ENCODE assay signal across 8 cellular contexts in genomic region chr10:124743188-124744046, GRCh38. TPM values are rescaled to one million over a fixed set of nuclear protein-coding genes. Genes with fewer than 3 reads are reported as not detected.
DNase-seq lines count a peak whose midpoint lies in the region; ATAC-seq and TF ChIP-seq lines count a peak whose summit lies in the region.

No MANE protein-coding gene starts in this region.

- no peaks in the 10 kb centered on the region for H3K9me3 Mint-ChIP-seq in activated naive CD4-positive, alpha-beta T cell treated with anti-CD3 and anti-CD28 coated beads, Interleukin-2, amount 10 ng/mL, durations not matched to agents 7 days and 5 days

- no peak for TF ChIP-seq CTCF in Loucy (conservative IDR thresholded peaks at IDR 0.05; ENCODE audit: low read length)
- TF ChIP-seq CTCF in cardiac muscle cell (IDR thresholded peaks at IDR 0.05; ENCODE audit: low read depth, low read length), result no peak
- no peak for TF ChIP-seq CTCF in prostate gland (IDR thresholded peaks at IDR 0.05)

- CTCF ChIA-PET in activated naive CD4-positive, alpha-beta T cell treated with anti-CD3 and anti-CD28 coated beads, Interleukin-2, amount 10 ng/mL, durations not matched to agents 7 days and 5 days (lab: Charles Lee), result interaction anchor here (0.6 to 4.6 kb wide), 7 partner anchors 9 to 95 kb away, joined by 3 to 60 read pairs (median 4); no protein-coding TSS in a partner anchor

- peak overlapping the region; percentile 94 for H3K27ac Mint-ChIP-seq in activated naive CD4-positive, alpha-beta T cell treated with anti-CD3 and anti-CD28 coated beads, Interleukin-2, amount 10 ng/mL, durations not matched to agents 7 days and 5 days

- peaks cover 28% of the 10 kb centered on the region for H3K36me3 Mint-ChIP-seq in activated naive CD4-positive, alpha-beta T cell treated with anti-CD3 and anti-CD28 coated beads, Interleukin-2, amount 10 ng/mL, durations not matched to agents 7 days and 5 days

- H3K27me3 Mint-ChIP-seq in activated naive CD4-positive, alpha-beta T cell treated with anti-CD3 and anti-CD28 coated beads, Interleukin-2, amount 10 ng/mL, durations not matched to agents 7 days and 5 days, result peaks cover 14% of the 10 kb centered on the region

- ATAC-seq in GM19324 (IDR thresholded peaks at IDR 0.05; ENCODE audit: low FRiP score, unreplicated experiment), result peak; percentile 24

- H3K9me2 ChIP-seq in Loucy (replicated peaks; ENCODE audit: low read depth, low read length), result no peaks in the 10 kb centered on the region

- peaks cover 5% of the 10 kb centered on the region; the same call in 1 of the 2 replicates for H3F3A ChIP-seq in Loucy (ENCODE audit: low read depth)

- under 1% methylated on average over 75 of the region's 89 CpGs for WGBS in prostate gland

- peak overlapping the region; percentile 95 for H3K9ac ChIP-seq in Loucy (ENCODE audit: low read depth, low read length, poor library complexity, severe bottlenecking)

- no peak for TF ChIP-seq POLR2A in prostate gland (IDR thresholded peaks at IDR 0.05)

- H3K4me3 Mint-ChIP-seq in activated naive CD4-positive, alpha-beta T cell treated with anti-CD3 and anti-CD28 coated beads, Interleukin-2, amount 10 ng/mL, durations not matched to agents 7 days and 5 days, result peak overlapping the region; percentile 97

- H3K4me1 Mint-ChIP-seq in activated naive CD4-positive, alpha-beta T cell treated with anti-CD3 and anti-CD28 coated beads, Interleukin-2, amount 10 ng/mL, durations not matched to agents 7 days and 5 days, result peaks cover 59% of the 10 kb centered on the region

- H3K4me1 ChIP-seq in Loucy (ENCODE audit: insufficient read depth, low read length, poor library complexity, severe bottlenecking), result peaks cover 45% of the 10 kb centered on the region
- peaks cover 31% of the 10 kb centered on the region for H3K4me1 ChIP-seq in cardiac muscle cell (ENCODE audit: low read depth)
- H3K4me1 ChIP-seq in prostate gland (replicated peaks), result peaks cover 25% of the 10 kb centered on the region

- peaks cover 37% of the 10 kb centered on the region for H4K20me1 ChIP-seq in Loucy (ENCODE audit: insufficient read depth, low read length, poor library complexity, severe bottlenecking)

- intact Hi-C loops in prostate gland (cut with DNase I), result loop anchor here (2.0 to 5.0 kb wide), 3 partner anchors 84 to 203 kb away; no protein-coding TSS in a partner anchor

- H3K4me2 ChIP-seq in Loucy (ENCODE audit: low read depth, low read length, poor library complexity, severe bottlenecking), result peak overlapping the region; percentile 99

- no peaks in the 10 kb centered on the region for H3K27me3 ChIP-seq in Loucy (ENCODE audit: insufficient read depth, low read length, poor library complexity, severe bottlenecking)
- H3K27me3 ChIP-seq in cardiac muscle cell, result no peaks in the 10 kb centered on the region
- H3K27me3 ChIP-seq in prostate gland (replicated peaks; ENCODE audit: insufficient read depth), result no peaks in the 10 kb centered on the region

- H3K79me2 ChIP-seq in Loucy (ENCODE audit: insufficient read depth, low read length), result peaks cover 52% of the 10 kb centered on the region

- H3K27ac ChIP-seq in cardiac muscle cell (no peak overlapping the region), prostate gland (peak overlapping the region; percentile 66 to 76)

- peak overlapping the region; percentile 82 for H2AFZ ChIP-seq in Loucy (ENCODE audit: low read length)

- H3K9me3 ChIP-seq in Loucy (ENCODE audit: insufficient read depth, low read depth, low read length), result no peaks in the 10 kb centered on the region
- H3K9me3 ChIP-seq in cardiac muscle cell (ENCODE audit: low read depth), result no peaks in the 10 kb centered on the region
- H3K9me3 ChIP-seq in prostate gland, result no peaks in the 10 kb centered on the region

- H3K4me3 ChIP-seq in Loucy (ENCODE audit: low read length, poor library complexity, severe bottlenecking) (peak overlapping the region; percentile 95), cardiac muscle cell (peak overlapping the region; percentile 83), prostate gland (peak overlapping the region; percentile 54)

- peak; percentile 51 for DNase-seq in AG20443 (ENCODE audit: low spot score)
- peak; percentile 54 for DNase-seq in activated naive CD4-positive, alpha-beta T cell treated with anti-CD3 and anti-CD28 coated beads, Interleukin-2, amount 10 ng/mL, durations not matched to agents 7 days and 5 days
- peak; percentile 41 to 44 for DNase-seq in cardiac muscle cell (ENCODE audit: low read depth in 1 of 2, low spot score in 1 of 2)
- no peak for DNase-seq in prostate gland (ENCODE audit: low spot score)
- DNase-seq in HPDE6-E6E7 (ENCODE audit: extremely low spot score), result no peak
- no peak for DNase-seq in GDM1 (lab: John Stamatoyannopoulos, UW)

- H3K36me3 ChIP-seq in Loucy (ENCODE audit: insufficient read depth, low read length), result peaks cover 11% of the 10 kb centered on the region; the same call in 1 of the 2 replicates
- H3K36me3 ChIP-seq in cardiac muscle cell, result no peaks in the 10 kb centered on the region
- H3K36me3 ChIP-seq in prostate gland, result no peaks in the 10 kb centered on the region

RNA-seq across cellular contexts. Expression of gene FAM53B, which starts 0.8 kb away (rescaled TPM):
- total RNA-seq in cardiac muscle cell (28.7 and 34.8 TPM in 2 replicates), prostate gland (100 to 1,000 TPM in 1 of 2 donors, 10 to 100 TPM in 1; 28.9 to 101 TPM)
- polyA plus RNA-seq in cardiac muscle cell, result 10.2 and 13.6 TPM in 2 replicates

RNA-seq across cellular contexts. Expression of gene EEF1AKMT2, which starts 48.3 kb away (rescaled TPM):
- 14.7 and 23.9 TPM in 2 replicates for total RNA-seq in cardiac muscle cell
- polyA plus RNA-seq in cardiac muscle cell, result 17.3 and 29.9 TPM in 2 replicates
- 10 to 100 TPM; 15.7 to 20.5 TPM for total RNA-seq in prostate gland

RNA-seq across cellular contexts. Expression of gene ABRAXAS2, which starts 58.2 kb away (rescaled TPM):
- total RNA-seq in cardiac muscle cell (11.3 and 11.4 TPM in 2 replicates), prostate gland (10 to 100 TPM; 10.6 to 12.5 TPM)
- 8.1 and 10.9 TPM in 2 replicates for polyA plus RNA-seq in cardiac muscle cell

Comparison
In these comparisons a context has a peak if more than half of its experiments do, and no peak if none do; other contexts are left out.
1. DNase-seq: peak in AG20443 (single experiment), activated naive CD4-positive, alpha-beta T cell treated with anti-CD3 and anti-CD28 coated beads, Interleukin-2, amount 10 ng/mL, durations not matched to agents 7 days and 5 days (single experiment) and cardiac muscle cell (2 of 2); none in prostate gland (single experiment), HPDE6-E6E7 (single experiment) and GDM1 (single experiment).
2. Peak in every context shown above with its lines, with median percentiles within 50 percentile points of each other: H3K4me3 ChIP-seq.